In the genomic region with DNA sequence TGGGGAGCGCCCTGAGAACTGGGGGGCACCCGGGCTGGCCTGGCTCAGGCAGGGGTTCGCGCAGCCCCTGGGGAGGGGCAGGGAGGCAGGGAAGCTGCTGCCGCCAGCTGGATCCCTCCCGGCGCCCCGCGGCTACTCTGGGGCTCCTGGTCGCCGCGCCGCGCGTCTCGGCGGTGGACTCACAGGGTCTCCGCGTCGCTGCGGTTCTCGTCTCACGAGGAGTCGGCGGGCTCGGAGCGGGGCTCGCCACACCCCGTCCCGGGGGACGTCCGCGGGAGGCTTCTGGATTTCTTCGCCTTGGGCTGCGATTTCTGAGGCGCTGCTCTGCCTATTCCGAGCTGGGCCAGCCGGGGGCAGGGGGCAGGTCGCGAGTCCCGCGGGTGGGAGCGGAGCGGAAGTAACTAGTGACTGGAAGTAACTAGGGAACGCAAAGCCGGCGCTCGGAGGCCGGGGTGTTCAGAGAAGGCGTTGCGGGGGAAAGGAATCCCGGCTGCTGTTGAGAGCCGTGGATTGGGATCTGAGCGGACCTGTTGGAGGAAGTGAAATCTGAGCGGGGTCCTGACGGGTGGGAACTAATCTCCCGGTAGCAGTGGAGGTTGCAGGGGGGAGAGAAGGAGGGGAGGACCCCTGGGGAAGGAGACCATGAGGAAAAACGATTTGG, we compare ENCODE assay signal across 1 cellular context.
TF ChIP-seq lines count a peak whose summit lies in the region.

No MANE protein-coding gene starts in this region.

TF ChIP-seq in HepG2, 621 proteins besides CTCF, POLR2A, EP300 and RAD21 (continued from another document and continues in another):
- TF ChIP-seq, protein P1, sequence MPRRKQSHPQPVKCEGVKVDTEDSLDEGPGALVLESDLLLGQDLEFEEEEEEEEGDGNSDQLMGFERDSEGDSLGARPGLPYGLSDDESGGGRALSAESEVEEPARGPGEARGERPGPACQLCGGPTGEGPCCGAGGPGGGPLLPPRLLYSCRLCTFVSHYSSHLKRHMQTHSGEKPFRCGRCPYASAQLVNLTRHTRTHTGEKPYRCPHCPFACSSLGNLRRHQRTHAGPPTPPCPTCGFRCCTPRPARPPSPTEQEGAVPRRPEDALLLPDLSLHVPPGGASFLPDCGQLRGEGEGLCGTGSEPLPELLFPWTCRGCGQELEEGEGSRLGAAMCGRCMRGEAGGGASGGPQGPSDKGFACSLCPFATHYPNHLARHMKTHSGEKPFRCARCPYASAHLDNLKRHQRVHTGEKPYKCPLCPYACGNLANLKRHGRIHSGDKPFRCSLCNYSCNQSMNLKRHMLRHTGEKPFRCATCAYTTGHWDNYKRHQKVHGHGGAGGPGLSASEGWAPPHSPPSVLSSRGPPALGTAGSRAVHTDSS (CRISPR knock-in tag; conservative IDR thresholded peaks at IDR 0.05) = no peak
- no peak for TF ChIP-seq ZNF326 (CRISPR knock-in tag; IDR thresholded peaks at IDR 0.05; ENCODE audit: borderline replicate concordance)
- TF ChIP-seq, protein P2, sequence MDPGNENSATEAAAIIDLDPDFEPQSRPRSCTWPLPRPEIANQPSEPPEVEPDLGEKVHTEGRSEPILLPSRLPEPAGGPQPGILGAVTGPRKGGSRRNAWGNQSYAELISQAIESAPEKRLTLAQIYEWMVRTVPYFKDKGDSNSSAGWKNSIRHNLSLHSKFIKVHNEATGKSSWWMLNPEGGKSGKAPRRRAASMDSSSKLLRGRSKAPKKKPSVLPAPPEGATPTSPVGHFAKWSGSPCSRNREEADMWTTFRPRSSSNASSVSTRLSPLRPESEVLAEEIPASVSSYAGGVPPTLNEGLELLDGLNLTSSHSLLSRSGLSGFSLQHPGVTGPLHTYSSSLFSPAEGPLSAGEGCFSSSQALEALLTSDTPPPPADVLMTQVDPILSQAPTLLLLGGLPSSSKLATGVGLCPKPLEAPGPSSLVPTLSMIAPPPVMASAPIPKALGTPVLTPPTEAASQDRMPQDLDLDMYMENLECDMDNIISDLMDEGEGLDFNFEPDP (CRISPR knock-in tag; conservative IDR thresholded peaks at IDR 0.05) = 0 out of 2 replicates have a peak, but pooled peaks have one; percentile 84
- no peak for TF ChIP-seq ZNF180 (CRISPR knock-in tag; IDR thresholded peaks at IDR 0.05; ENCODE audit: borderline replicate concordance, low read depth)
- TF ChIP-seq, protein P3, sequence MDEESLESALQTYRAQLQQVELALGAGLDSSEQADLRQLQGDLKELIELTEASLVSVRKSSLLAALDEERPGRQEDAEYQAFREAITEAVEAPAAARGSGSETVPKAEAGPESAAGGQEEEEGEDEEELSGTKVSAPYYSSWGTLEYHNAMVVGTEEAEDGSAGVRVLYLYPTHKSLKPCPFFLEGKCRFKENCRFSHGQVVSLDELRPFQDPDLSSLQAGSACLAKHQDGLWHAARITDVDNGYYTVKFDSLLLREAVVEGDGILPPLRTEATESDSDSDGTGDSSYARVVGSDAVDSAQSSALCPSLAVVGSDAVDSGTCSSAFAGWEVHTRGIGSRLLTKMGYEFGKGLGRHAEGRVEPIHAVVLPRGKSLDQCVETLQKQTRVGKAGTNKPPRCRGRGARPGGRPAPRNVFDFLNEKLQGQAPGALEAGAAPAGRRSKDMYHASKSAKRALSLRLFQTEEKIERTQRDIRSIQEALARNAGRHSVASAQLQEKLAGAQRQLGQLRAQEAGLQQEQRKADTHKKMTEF (CRISPR knock-in tag; IDR thresholded peaks at IDR 0.05) = no peak; the same call in 1 of the 2 replicates
- TF ChIP-seq, protein P4, sequence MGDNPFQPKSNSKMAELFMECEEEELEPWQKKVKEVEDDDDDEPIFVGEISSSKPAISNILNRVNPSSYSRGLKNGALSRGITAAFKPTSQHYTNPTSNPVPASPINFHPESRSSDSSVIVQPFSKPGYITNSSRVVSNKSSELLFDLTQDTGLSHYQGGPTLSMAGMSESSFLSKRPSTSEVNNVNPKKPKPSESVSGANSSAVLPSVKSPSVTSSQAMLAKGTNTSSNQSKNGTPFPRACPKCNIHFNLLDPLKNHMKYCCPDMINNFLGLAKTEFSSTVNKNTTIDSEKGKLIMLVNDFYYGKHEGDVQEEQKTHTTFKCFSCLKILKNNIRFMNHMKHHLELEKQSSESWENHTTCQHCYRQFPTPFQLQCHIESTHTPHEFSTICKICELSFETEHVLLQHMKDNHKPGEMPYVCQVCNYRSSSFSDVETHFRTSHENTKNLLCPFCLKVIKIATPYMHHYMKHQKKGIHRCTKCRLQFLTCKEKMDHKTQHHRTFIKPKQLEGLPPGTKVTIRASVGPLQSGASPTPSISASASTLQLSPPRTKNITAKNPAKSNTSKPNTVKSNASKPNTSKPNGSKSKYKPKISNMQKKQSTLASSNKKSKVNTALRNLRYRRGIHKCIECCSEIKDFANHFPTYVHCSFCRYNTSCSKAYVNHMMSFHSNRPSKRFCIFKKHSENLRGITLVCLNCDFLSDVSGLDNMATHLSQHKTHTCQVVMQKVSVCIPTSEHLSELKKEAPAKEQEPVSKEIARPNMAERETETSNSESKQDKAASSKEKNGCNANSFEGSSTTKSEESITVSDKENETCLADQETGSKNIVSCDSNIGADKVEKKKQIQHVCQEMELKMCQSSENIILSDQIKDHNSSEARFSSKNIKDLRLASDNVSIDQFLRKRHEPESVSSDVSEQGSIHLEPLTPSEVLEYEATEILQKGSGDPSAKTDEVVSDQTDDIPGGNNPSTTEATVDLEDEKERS (CRISPR knock-in tag; IDR thresholded peaks at IDR 0.05) = no peak
- peak; percentile 66; the same call in 1 of the 2 replicates for TF ChIP-seq CREB3 (CRISPR knock-in tag; IDR thresholded peaks at IDR 0.05)
- TF ChIP-seq ATM (IDR thresholded peaks at IDR 0.05; ENCODE audit: borderline replicate concordance) = no peak
- no peak for TF ChIP-seq NFE2 (CRISPR knock-in tag; IDR thresholded peaks at IDR 0.05)
- 0 out of 2 replicates have a peak, but pooled peaks have one; percentile 12 for TF ChIP-seq ZNF205 (CRISPR knock-in tag; IDR thresholded peaks at IDR 0.05)
- peak; percentile 82 for TF ChIP-seq ZSCAN25 (CRISPR knock-in tag; IDR thresholded peaks at IDR 0.05)
- TF ChIP-seq, protein P5, sequence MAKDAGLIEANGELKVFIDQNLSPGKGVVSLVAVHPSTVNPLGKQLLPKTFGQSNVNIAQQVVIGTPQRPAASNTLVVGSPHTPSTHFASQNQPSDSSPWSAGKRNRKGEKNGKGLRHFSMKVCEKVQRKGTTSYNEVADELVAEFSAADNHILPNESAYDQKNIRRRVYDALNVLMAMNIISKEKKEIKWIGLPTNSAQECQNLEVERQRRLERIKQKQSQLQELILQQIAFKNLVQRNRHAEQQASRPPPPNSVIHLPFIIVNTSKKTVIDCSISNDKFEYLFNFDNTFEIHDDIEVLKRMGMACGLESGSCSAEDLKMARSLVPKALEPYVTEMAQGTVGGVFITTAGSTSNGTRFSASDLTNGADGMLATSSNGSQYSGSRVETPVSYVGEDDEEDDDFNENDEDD (CRISPR knock-in tag; IDR thresholded peaks at IDR 0.05; ENCODE audit: borderline replicate concordance) = no peak
- TF ChIP-seq KDM5A (IDR thresholded peaks at IDR 0.05; ENCODE audit: borderline replicate concordance, low read length) = peak; percentile 78; the same call in 1 of the 2 replicates
- 0 out of 2 replicates have a peak, but pooled peaks have one; percentile 3 for TF ChIP-seq ZNF275 (CRISPR knock-in tag; IDR thresholded peaks at IDR 0.05; ENCODE audit: borderline replicate concordance)
- no peak; the same call in 1 of the 2 replicates for TF ChIP-seq HCFC1 (IDR thresholded peaks at IDR 0.05; ENCODE audit: low read depth, low read length)
- no peak for TF ChIP-seq SP4 (CRISPR knock-in tag; IDR thresholded peaks at IDR 0.05)
- TF ChIP-seq, protein P6, sequence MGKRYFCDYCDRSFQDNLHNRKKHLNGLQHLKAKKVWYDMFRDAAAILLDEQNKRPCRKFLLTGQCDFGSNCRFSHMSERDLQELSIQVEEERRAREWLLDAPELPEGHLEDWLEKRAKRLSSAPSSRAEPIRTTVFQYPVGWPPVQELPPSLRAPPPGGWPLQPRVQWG (CRISPR knock-in tag; IDR thresholded peaks at IDR 0.05; ENCODE audit: borderline replicate concordance, low read depth) = no peak
- TF ChIP-seq U2AF2 (IDR thresholded peaks at IDR 0.05; ENCODE audit: low read depth, low read length) = no peak
- peak; percentile 27 for TF ChIP-seq ZNF350 (CRISPR knock-in tag; IDR thresholded peaks at IDR 0.05; ENCODE audit: borderline replicate concordance, low read depth)
- TF ChIP-seq ZNF564 (CRISPR knock-in tag; IDR thresholded peaks at IDR 0.05) = peak; percentile 29; the same call in 1 of the 2 replicates
- no peak for TF ChIP-seq SCMH1 (CRISPR knock-in tag; IDR thresholded peaks at IDR 0.05; ENCODE audit: borderline replicate concordance)
- no peak for TF ChIP-seq ZNF354B (CRISPR knock-in tag; IDR thresholded peaks at IDR 0.05)
- no peak; the same call in 1 of the 2 replicates for TF ChIP-seq ZNF232 (CRISPR knock-in tag; IDR thresholded peaks at IDR 0.05; ENCODE audit: borderline replicate concordance)
- TF ChIP-seq, protein P7, sequence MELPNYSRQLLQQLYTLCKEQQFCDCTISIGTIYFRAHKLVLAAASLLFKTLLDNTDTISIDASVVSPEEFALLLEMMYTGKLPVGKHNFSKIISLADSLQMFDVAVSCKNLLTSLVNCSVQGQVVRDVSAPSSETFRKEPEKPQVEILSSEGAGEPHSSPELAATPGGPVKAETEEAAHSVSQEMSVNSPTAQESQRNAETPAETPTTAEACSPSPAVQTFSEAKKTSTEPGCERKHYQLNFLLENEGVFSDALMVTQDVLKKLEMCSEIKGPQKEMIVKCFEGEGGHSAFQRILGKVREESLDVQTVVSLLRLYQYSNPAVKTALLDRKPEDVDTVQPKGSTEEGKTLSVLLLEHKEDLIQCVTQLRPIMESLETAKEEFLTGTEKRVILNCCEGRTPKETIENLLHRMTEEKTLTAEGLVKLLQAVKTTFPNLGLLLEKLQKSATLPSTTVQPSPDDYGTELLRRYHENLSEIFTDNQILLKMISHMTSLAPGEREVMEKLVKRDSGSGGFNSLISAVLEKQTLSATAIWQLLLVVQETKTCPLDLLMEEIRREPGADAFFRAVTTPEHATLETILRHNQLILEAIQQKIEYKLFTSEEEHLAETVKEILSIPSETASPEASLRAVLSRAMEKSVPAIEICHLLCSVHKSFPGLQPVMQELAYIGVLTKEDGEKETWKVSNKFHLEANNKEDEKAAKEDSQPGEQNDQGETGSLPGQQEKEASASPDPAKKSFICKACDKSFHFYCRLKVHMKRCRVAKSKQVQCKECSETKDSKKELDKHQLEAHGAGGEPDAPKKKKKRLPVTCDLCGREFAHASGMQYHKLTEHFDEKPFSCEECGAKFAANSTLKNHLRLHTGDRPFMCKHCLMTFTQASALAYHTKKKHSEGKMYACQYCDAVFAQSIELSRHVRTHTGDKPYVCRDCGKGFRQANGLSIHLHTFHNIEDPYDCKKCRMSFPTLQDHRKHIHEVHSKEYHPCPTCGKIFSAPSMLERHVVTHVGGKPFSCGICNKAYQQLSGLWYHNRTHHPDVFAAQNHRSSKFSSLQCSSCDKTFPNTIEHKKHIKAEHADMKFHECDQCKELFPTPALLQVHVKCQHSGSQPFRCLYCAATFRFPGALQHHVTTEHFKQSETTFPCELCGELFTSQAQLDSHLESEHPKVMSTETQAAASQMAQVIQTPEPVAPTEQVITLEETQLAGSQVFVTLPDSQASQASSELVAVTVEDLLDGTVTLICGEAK (IDR thresholded peaks at IDR 0.05) = no peak
- TF ChIP-seq, protein P7 (CRISPR knock-in tag; IDR thresholded peaks at IDR 0.05) = no peak
